ENCODE assay signal across 15 cellular contexts in the genomic region with DNA sequence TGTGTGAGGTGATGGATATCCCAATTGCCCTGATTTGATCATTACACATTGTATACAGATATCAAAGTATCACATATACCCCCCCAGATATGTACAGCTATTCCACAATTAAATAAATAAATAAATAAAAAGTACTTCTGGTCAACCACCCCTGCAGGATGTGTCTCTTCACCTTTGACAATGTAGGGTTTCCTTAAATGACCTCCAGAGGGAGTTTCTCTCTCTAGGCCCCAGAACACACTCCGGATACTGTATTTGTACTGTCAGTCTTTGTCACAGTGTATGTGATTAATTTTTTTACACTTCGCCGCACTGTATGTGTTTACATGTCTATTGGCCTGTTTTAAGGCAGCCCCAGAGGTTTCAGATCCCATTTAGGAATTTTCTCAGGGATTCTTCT.
DNase-seq lines count a peak whose midpoint lies in the region; ATAC-seq and TF ChIP-seq lines count a peak whose summit lies in the region.
"Had no signal": no experiment of that assay in that cellular context is flagged by ENCODE, and none has a peak within 500 bp of the region (broad histone marks: within the 10 kb centered on the region; RNA-seq: fewer than 3 reads in every experiment).

No MANE protein-coding gene starts in this region.

- no peak overlapping the region for H2BK15ac ChIP-seq in mesendoderm (replicated peaks; ENCODE audit: low read depth)

- H2BK120ac ChIP-seq in mesendoderm (ENCODE audit: low read depth, low read length), result no peak overlapping the region

- H4K8ac ChIP-seq in mesendoderm (ENCODE audit: low read depth, low read length), result no peak overlapping the region

- H3K4me1 ChIP-seq in mesendoderm (ENCODE audit: control insufficient read depth, low read depth, low read length) (no peaks in the 10 kb centered on the region), left ventricle myocardium inferior (no peaks in the 10 kb centered on the region)
- H3K4me1 ChIP-seq: Peyer's patch, upper lobe of left lung had no signal

- no peak overlapping the region for H3K9ac ChIP-seq in mesendoderm (ENCODE audit: low read length)

- H3K4me3 ChIP-seq in mesendoderm (ENCODE audit: low read length) (no peak overlapping the region), left ventricle myocardium inferior (no peak overlapping the region)
- H3K4me3 ChIP-seq: Peyer's patch, upper lobe of left lung had no signal

- no peaks in the 10 kb centered on the region for H3K79me2 ChIP-seq in mesendoderm (ENCODE audit: control insufficient read depth, insufficient read depth, low read length)

- no peak overlapping the region for H3K4me2 ChIP-seq in mesendoderm (ENCODE audit: low read length)

- H3K36me3 ChIP-seq in mesendoderm (ENCODE audit: control insufficient read depth, insufficient read depth, low read length) (no peaks in the 10 kb centered on the region), left ventricle myocardium inferior (no peaks in the 10 kb centered on the region)
- H3K36me3 ChIP-seq: Peyer's patch, upper lobe of left lung had no signal

- H3K56ac ChIP-seq in mesendoderm (ENCODE audit: low read length), result no peak overlapping the region

- H2AK5ac ChIP-seq in mesendoderm (ENCODE audit: low read length), result no peak overlapping the region

- no peak overlapping the region for H4K5ac ChIP-seq in mesendoderm (ENCODE audit: low read length)

- H3K27ac ChIP-seq in mesendoderm (ENCODE audit: low read depth, low read length), result no peak overlapping the region
- H3K27ac ChIP-seq in left ventricle myocardium inferior (replicated peaks), result no peak overlapping the region
- H3K27ac ChIP-seq: Peyer's patch, upper lobe of left lung had no signal

- no peaks in the 10 kb centered on the region for H3K27me3 ChIP-seq in mesendoderm (ENCODE audit: insufficient read depth, low read length, poor library complexity)
- peaks cover 36% of the 10 kb centered on the region for H3K27me3 ChIP-seq in left ventricle myocardium inferior (ENCODE audit: low read depth)
- H3K27me3 ChIP-seq: Peyer's patch, upper lobe of left lung had no signal

- H3K79me1 ChIP-seq in mesendoderm (ENCODE audit: low read length), result no peaks in the 10 kb centered on the region

- WGBS in mesendoderm (ENCODE audit: extremely low coverage, insufficient coverage, low lambda C conversion rate), result no CpG with 5 or more reads among the region's 3 CpGs

- H3K9me3 ChIP-seq in left ventricle myocardium inferior (replicated peaks), result no peaks in the 10 kb centered on the region
- H3K9me3 ChIP-seq: Peyer's patch, upper lobe of left lung had no signal

- ATAC-seq in HG02642 (IDR thresholded peaks at IDR 0.05; ENCODE audit: poor library complexity, unreplicated experiment) (no peak), GM18867 (IDR thresholded peaks at IDR 0.05; ENCODE audit: unreplicated experiment) (no peak)
- ATAC-seq: activated CD8-positive, alpha-beta memory T cell treated with anti-CD3 and anti-CD28 coated beads, Interleukin-2, amount 10 ng/mL, durations not matched to agents 7 days and 5 days had no signal

- TF ChIP-seq CTCF in LNCAP (IDR thresholded peaks at IDR 0.05) (0 out of 2 replicates have a peak, but pooled peaks have one; percentile 9), left ventricle myocardium inferior (IDR thresholded peaks at IDR 0.05; ENCODE audit: borderline replicate concordance) (no peak)

- intact Hi-C loops in left ventricle myocardium inferior (cut with micrococcal nuclease), result no loop called here

- H3K23ac ChIP-seq in mesendoderm (ENCODE audit: low read length), result no peak overlapping the region

- H2BK5ac ChIP-seq in mesendoderm (ENCODE audit: low read length), result no peak overlapping the region

- H3K18ac ChIP-seq in mesendoderm (ENCODE audit: low read length), result no peak overlapping the region

- DNase-seq in DMS 273 (lab: John Stamatoyannopoulos, UW; ENCODE audit: unreplicated experiment), result peak; percentile 37
- DNase-seq in DMS 273 treated with DMSO at 0.1 percent for 48 hours (lab: John Stamatoyannopoulos, UW), result no peak
- DNase-seq in SW480 (ENCODE audit: low spot score), result peak; percentile 41
- DNase-seq in mesendoderm, result peak; percentile 22
- DNase-seq in left ventricle myocardium inferior, result no peak
- DNase-seq: activated CD8-positive, alpha-beta memory T cell treated with anti-CD3 and anti-CD28 coated beads, Interleukin-2, amount 10 ng/mL, durations not matched to agents 7 days and 5 days; activated naive CD4-positive, alpha-beta T cell treated with anti-CD3 and anti-CD28 coated beads, Interleukin-2, amount 10 ng/mL, durations not matched to agents 7 days and 5 days; central memory CD4-positive, alpha-beta T cell; erythroblast; hypothalamus; Peyer's patch; upper lobe of left lung had no signal

- no peak overlapping the region for H3K4ac ChIP-seq in mesendoderm (ENCODE audit: low read depth, low read length)

Comparison
In these comparisons a context has a peak if more than half of its experiments do, and no peak if none do; other contexts are left out.
1. DNase-seq: peak in DMS 273 (single experiment), SW480 (single experiment) and mesendoderm (single experiment); none in DMS 273 treated with DMSO at 0.1 percent for 48 hours (single experiment) and left ventricle myocardium inferior (single experiment).